15 cellular contexts compared by ENCODE assay signal in the genomic region with DNA sequence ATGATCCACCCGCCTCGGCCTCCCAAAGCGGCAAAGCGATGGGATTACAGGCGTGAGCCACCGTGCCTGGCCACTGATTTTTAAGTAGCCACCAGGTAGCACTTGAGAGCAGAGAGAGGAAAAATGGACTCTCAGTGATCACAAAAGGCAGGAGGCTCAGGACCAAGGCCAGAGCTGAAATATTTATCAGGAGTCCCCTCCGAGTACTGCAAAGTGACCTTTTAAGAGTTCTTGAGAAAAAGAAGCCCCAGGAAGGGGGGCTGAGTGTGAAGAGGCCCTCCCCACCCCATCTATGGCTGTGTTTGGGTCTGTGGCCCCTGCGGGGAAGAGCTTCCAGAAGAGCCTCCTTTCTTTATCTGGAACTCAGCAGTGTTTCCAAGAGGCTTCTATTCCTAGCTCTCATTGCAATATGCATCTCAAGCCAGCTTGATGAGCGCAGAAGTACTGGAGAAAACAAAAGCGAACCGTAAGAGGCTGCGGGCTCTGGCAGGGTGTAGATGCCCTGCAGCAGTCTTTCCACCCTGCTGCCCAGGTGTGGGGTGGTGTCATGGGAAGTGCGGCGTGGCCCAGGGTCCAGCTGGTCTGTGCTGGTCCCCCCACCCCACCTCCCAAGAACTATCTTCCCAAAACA.
"Had no signal": no experiment of that assay in that cellular context is flagged by ENCODE, and none has a peak within 500 bp of the region (broad histone marks: within the 10 kb centered on the region; RNA-seq: fewer than 3 reads in every experiment).

No MANE protein-coding gene starts in this region.

- H3K27ac Mint-ChIP-seq: activated CD4-positive, alpha-beta T cell treated with anti-CD3 and anti-CD28 coated beads, Interleukin-2, amount 10 ng/mL, durations not matched to agents 24 days and 14 days; activated CD8-positive, alpha-beta T cell treated with anti-CD3 and anti-CD28 coated beads, Interleukin-2, amount 10 ng/mL, durations not matched to agents 7 days and 5 days; activated T-cell treated with anti-CD3 and anti-CD28 coated beads, Interleukin-2, amount 50 U/mL, for 24 hours; nephron had no signal

- H3K4me3 Mint-ChIP-seq: activated CD4-positive, alpha-beta T cell treated with anti-CD3 and anti-CD28 coated beads, Interleukin-2, amount 10 ng/mL, durations not matched to agents 24 days and 14 days; activated CD8-positive, alpha-beta T cell treated with anti-CD3 and anti-CD28 coated beads, Interleukin-2, amount 10 ng/mL, durations not matched to agents 7 days and 5 days; activated naive CD4-positive, alpha-beta T cell treated with anti-CD3 and anti-CD28 coated beads, Interleukin-2, amount 10 ng/mL, durations not matched to agents 7 days and 5 days; activated T-cell treated with anti-CD3 and anti-CD28 coated beads, Interleukin-2, amount 50 U/mL, for 24 hours; nephron had no signal

- H3K4me1 ChIP-seq: esophagus squamous epithelium, lower lobe of right lung, thyroid gland had no signal

- H3K27me3 ChIP-seq: thyroid gland had no signal

- H3K36me3 ChIP-seq: esophagus squamous epithelium, lower lobe of right lung, thyroid gland had no signal

- H3K4me3 ChIP-seq: esophagus squamous epithelium, lower lobe of right lung, thyroid gland had no signal

- H3K9me3 ChIP-seq: lower lobe of right lung, thyroid gland had no signal

- DNase-seq: activated CD4-positive, alpha-beta T cell treated with anti-CD3 and anti-CD28 coated beads, Interleukin-2, amount 10 ng/mL, durations not matched to agents 24 days and 14 days; activated CD8-positive, alpha-beta T cell treated with anti-CD3 and anti-CD28 coated beads, Interleukin-2, amount 10 ng/mL, durations not matched to agents 7 days and 5 days; activated naive CD4-positive, alpha-beta T cell treated with anti-CD3 and anti-CD28 coated beads, Interleukin-2, amount 10 ng/mL, durations not matched to agents 7 days and 5 days; activated T-cell treated with anti-CD3 and anti-CD28 coated beads, Interleukin-2, amount 50 U/mL, for 24 hours; aorta; cortex of kidney; effector CD4-positive, alpha-beta T cell; esophagus squamous epithelium; lower lobe of right lung; occipital lobe; stimulated activated CD8-positive, alpha-beta memory T cell treated with anti-CD3 and anti-CD28 coated beads, Interleukin-4, amount 100 ng/mL, for 48 hours; stimulated activated naive CD4-positive, alpha-beta T cell treated with Interleukin-2 at 50 U/mL for 16 hours; T1000; thyroid gland had no signal

- ATAC-seq: activated CD8-positive, alpha-beta T cell treated with anti-CD3 and anti-CD28 coated beads, Interleukin-2, amount 10 ng/mL, durations not matched to agents 7 days and 5 days; lower lobe of right lung had no signal

- H3K27me3 Mint-ChIP-seq: activated naive CD4-positive, alpha-beta T cell treated with anti-CD3 and anti-CD28 coated beads, Interleukin-2, amount 10 ng/mL, durations not matched to agents 7 days and 5 days had no signal

- H3K27ac ChIP-seq: esophagus squamous epithelium, lower lobe of right lung, thyroid gland had no signal

- H3K36me3 Mint-ChIP-seq: activated naive CD4-positive, alpha-beta T cell treated with anti-CD3 and anti-CD28 coated beads, Interleukin-2, amount 10 ng/mL, durations not matched to agents 7 days and 5 days had no signal
